16 cellular contexts compared by ENCODE assay signal in genomic region chr15:47944911-47945310, GRCh38.
"Had no signal": no experiment of that assay in that cellular context is flagged by ENCODE, and none has a peak within 500 bp of the region (broad histone marks: within the 10 kb centered on the region; RNA-seq: fewer than 3 reads in every experiment).

No MANE protein-coding gene starts in this region.

- H3K27ac ChIP-seq: epithelial cell of prostate, gastroesophageal sphincter, parathyroid adenoma had no signal

- H3K4me3 Mint-ChIP-seq: activated CD4-positive, alpha-beta T cell treated with anti-CD3 and anti-CD28 coated beads, Interleukin-2, amount 10 ng/mL, durations not matched to agents 7 days and 5 days; activated naive CD8-positive, alpha-beta T cell; activated T-cell treated with anti-CD3 and anti-CD28 coated beads, Interleukin-2, amount 50 U/mL, for 72 hours; central memory CD8-positive, alpha-beta T cell; stimulated activated effector memory CD8-positive, alpha-beta T cell treated with anti-CD3 and anti-CD28 coated beads, Interleukin-12 subunit alpha, Interleukin-12 subunit beta, amount 100 ng/mL, for 72 hours had no signal

- H3K4me1 ChIP-seq: parathyroid adenoma had no signal

- H3K27ac Mint-ChIP-seq: activated CD4-positive, alpha-beta T cell treated with anti-CD3 and anti-CD28 coated beads, Interleukin-2, amount 10 ng/mL, durations not matched to agents 7 days and 5 days; activated naive CD8-positive, alpha-beta T cell; activated T-cell treated with anti-CD3 and anti-CD28 coated beads, Interleukin-2, amount 50 U/mL, for 72 hours; stimulated activated effector memory CD8-positive, alpha-beta T cell treated with anti-CD3 and anti-CD28 coated beads, Interleukin-12 subunit alpha, Interleukin-12 subunit beta, amount 100 ng/mL, for 72 hours had no signal

- H3K36me3 ChIP-seq: gastroesophageal sphincter had no signal

- H3K4me3 ChIP-seq: gastroesophageal sphincter, lung had no signal

- H3K9ac ChIP-seq: parathyroid adenoma had no signal

- H3K79me2 ChIP-seq: parathyroid adenoma had no signal

- H3K27me3 ChIP-seq: gastroesophageal sphincter had no signal

- DNase-seq: activated CD4-positive, alpha-beta T cell treated with anti-CD3 and anti-CD28 coated beads, Interleukin-2, amount 10 ng/mL, durations not matched to agents 7 days and 5 days; activated CD8-positive, alpha-beta memory T cell treated with anti-CD3 and anti-CD28 coated beads, Interleukin-2, amount 50 U/mL, for 48 hours; activated gamma-delta T cell; activated T-cell treated with anti-CD3 and anti-CD28 coated beads, Interleukin-2, amount 50 U/mL, for 72 hours; amniotic stem cell; effector CD8-positive, alpha-beta T cell; retina; stimulated activated CD4-positive, alpha-beta T cell treated with anti-CD3 and anti-CD28 coated beads, Interleukin-12 subunit alpha, Interleukin-12 subunit beta, amount 100 ng/mL, for 4 hours; stimulated activated CD4-positive, alpha-beta T cell treated with anti-CD3 and anti-CD28 coated beads, Interleukin-2, amount 100 ng/mL, for 24 hours had no signal

- ATAC-seq: activated T-cell treated with anti-CD3 and anti-CD28 coated beads, Interleukin-2, amount 50 U/mL, for 72 hours; gastroesophageal sphincter; stimulated activated effector memory CD8-positive, alpha-beta T cell treated with anti-CD3 and anti-CD28 coated beads, Interleukin-12 subunit alpha, Interleukin-12 subunit beta, amount 100 ng/mL, for 72 hours had no signal

- H2AFZ ChIP-seq: parathyroid adenoma had no signal

- H3K9me3 ChIP-seq: gastroesophageal sphincter had no signal

- H3K4me1 Mint-ChIP-seq: activated CD4-positive, alpha-beta T cell treated with anti-CD3 and anti-CD28 coated beads, Interleukin-2, amount 10 ng/mL, durations not matched to agents 7 days and 5 days; central memory CD8-positive, alpha-beta T cell; stimulated activated effector memory CD8-positive, alpha-beta T cell treated with anti-CD3 and anti-CD28 coated beads, Interleukin-12 subunit alpha, Interleukin-12 subunit beta, amount 100 ng/mL, for 72 hours had no signal

- H3K27me3 Mint-ChIP-seq: activated naive CD8-positive, alpha-beta T cell; central memory CD8-positive, alpha-beta T cell had no signal

- H3K36me3 Mint-ChIP-seq: activated naive CD8-positive, alpha-beta T cell; stimulated activated effector memory CD8-positive, alpha-beta T cell treated with anti-CD3 and anti-CD28 coated beads, Interleukin-12 subunit alpha, Interleukin-12 subunit beta, amount 100 ng/mL, for 72 hours had no signal

- H3K9me3 Mint-ChIP-seq: activated CD4-positive, alpha-beta T cell treated with anti-CD3 and anti-CD28 coated beads, Interleukin-2, amount 10 ng/mL, durations not matched to agents 7 days and 5 days had no signal
